ENCODE assay signal across 9 cellular contexts in the genomic region with DNA sequence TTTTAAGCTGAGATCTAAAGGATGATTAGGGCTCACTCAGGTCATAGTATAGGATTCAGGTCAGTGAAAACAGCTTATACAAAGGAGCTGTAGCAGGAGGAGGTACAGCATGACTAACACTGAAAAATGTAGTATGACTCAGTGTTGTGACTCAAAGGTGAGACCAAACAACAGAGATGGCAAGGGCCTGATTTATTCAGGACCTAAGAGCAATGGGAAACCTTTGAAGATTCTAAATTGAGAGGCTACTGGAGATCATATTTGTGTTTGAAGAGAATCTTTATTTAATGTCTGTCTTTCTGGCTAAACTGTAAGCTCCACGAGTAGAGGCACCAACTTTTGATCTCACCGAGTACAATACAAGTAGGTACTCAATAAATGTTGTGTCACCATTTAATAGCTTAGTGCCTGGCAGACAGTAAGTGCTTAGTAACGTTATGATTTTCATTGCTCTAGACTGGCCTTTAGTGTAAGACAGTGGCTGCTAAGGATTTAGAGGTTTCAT. TPM values are rescaled to one million over a fixed set of nuclear protein-coding genes. Genes with fewer than 3 reads are reported as not detected.
A peak's percentile ranks its signal among the peaks of the same experiment; 100 is the strongest.
DNase-seq lines count a peak whose midpoint lies in the region; ATAC-seq and TF ChIP-seq lines count a peak whose summit lies in the region.
"Had no signal": no experiment of that assay in that cellular context is flagged by ENCODE, and none has a peak within 500 bp of the region (broad histone marks: within the 10 kb centered on the region; RNA-seq: fewer than 3 reads in every experiment).

No MANE protein-coding gene starts in this region.

- no peak for TF ChIP-seq EP300 in tibial nerve (IDR thresholded peaks at IDR 0.05)

- H3K4me3 ChIP-seq in HFF-Myc (replicated peaks; ENCODE audit: low read depth, low read length) (no peak overlapping the region), tibial nerve (no peak overlapping the region)

- WGBS in tibial nerve, 2 donors, result 76 to 83% methylated on average over 3 of the region's 3 CpGs

- no peaks in the 10 kb centered on the region for H3K4me1 ChIP-seq in tibial nerve

- ATAC-seq in HG03135 (IDR thresholded peaks at IDR 0.05; ENCODE audit: unreplicated experiment), result no peak
- ATAC-seq in GM19455 (IDR thresholded peaks at IDR 0.05; ENCODE audit: unreplicated experiment), result no peak

- no peaks in the 10 kb centered on the region for H3K27me3 ChIP-seq in tibial nerve

- POLR2A ChIA-PET in RWPE1 (lab: Yijun Ruan, JAX; ENCODE audit: low non-redundant PET), result no interaction called here

- H3K36me3 ChIP-seq in tibial nerve, result no peaks in the 10 kb centered on the region

- peak; percentile 78 for DNase-seq in EL
- DNase-seq in HFF-Myc (ENCODE audit: extremely low read depth, low read depth), result peak; percentile 36
- DNase-seq in RWPE1 (ENCODE audit: low spot score), result peak; percentile 86
- peak; percentile 94 for DNase-seq in kidney tubule cell (ENCODE audit: low spot score)
- no peak for DNase-seq in tibial nerve (ENCODE audit: low spot score in 2 of 2)
- no peak for DNase-seq in stimulated activated CD4-positive, alpha-beta T cell treated with anti-CD3 and anti-CD28 coated beads, Interleukin-2, amount 100 ng/mL, for 24 hours
- DNase-seq: activated CD4-positive, CD25-positive, alpha-beta regulatory T cell treated with anti-CD3 and anti-CD28 coated beads, Interleukin-2, amount 50 U/mL, for 72 hours had no signal

- no peak overlapping the region for H3K27ac ChIP-seq in RWPE1
- no peak overlapping the region for H3K27ac ChIP-seq in tibial nerve

- CTCF ChIA-PET in RWPE1 (lab: Yijun Ruan, JAX), result no interaction called here

- TF ChIP-seq POLR2A in tibial nerve (IDR thresholded peaks at IDR 0.05), result no peak

- H3K9me3 ChIP-seq in tibial nerve, result no peaks in the 10 kb centered on the region

- TF ChIP-seq CTCF in HFF-Myc (IDR thresholded peaks at IDR 0.05; ENCODE audit: low read depth, low read length, missing control alignments), result no peak
- no peak for TF ChIP-seq CTCF in RWPE1 (conservative IDR thresholded peaks at IDR 0.05; ENCODE audit: low read depth)
- no peak for TF ChIP-seq CTCF in tibial nerve (IDR thresholded peaks at IDR 0.05)

RNA-seq across cellular contexts. Expression of a gene that starts 43.5 kb away (rescaled TPM):
- 10 to 100 TPM in 2 of 4 donors, 1 to 10 TPM in 2; 7.8 to 11.6 (median 10.2) TPM for total RNA-seq in tibial nerve

Comparison
In these comparisons a context has a peak if more than half of its experiments do, and no peak if none do; other contexts are left out.
1. DNase-seq: peak in EL (single experiment), HFF-Myc (single experiment), RWPE1 (single experiment) and kidney tubule cell (single experiment); none in tibial nerve (0 of 2) and stimulated activated CD4-positive, alpha-beta T cell treated with anti-CD3 and anti-CD28 coated beads, Interleukin-2, amount 100 ng/mL, for 24 hours (0 of 2).